8 cellular contexts compared by ENCODE assay signal in genomic region chr18:37778417-37779165, GRCh38.
A peak's percentile ranks its signal among the peaks of the same experiment; 100 is the strongest.
DNase-seq lines count a peak whose midpoint lies in the region; ATAC-seq and TF ChIP-seq lines count a peak whose summit lies in the region.

No MANE protein-coding gene starts in this region.

- H3K4me3 Mint-ChIP-seq in stimulated activated naive B cell treated with anti-CD40 and anti-IgM and Interleukin-4, amounts not matched to agents 10 μg/mL and 1 μg/mL and 100 μg/mL, for 72 hours: no peak overlapping the region

- POLR2A ChIA-PET in PC-9 (lab: Charles Lee; ENCODE audit: unreplicated experiment): no interaction called here

- H3K36me3 ChIP-seq in PC-9 (ENCODE audit: low read depth) (no peaks in the 10 kb centered on the region), left lung (no peaks in the 10 kb centered on the region)

- no TSS peak for BruUV-seq in PC-9 (replicated peaks; lab: Mats Ljungman, UMichigan)

- CTCF ChIA-PET in PC-9 (lab: Charles Lee): no interaction called here

- no peaks in the 10 kb centered on the region for H3K4me1 Mint-ChIP-seq in stimulated activated naive B cell treated with anti-CD40 and anti-IgM and Interleukin-4, amounts not matched to agents 10 μg/mL and 1 μg/mL and 100 μg/mL, for 72 hours

- ATAC-seq in GM19467 (IDR thresholded peaks at IDR 0.05; ENCODE audit: unreplicated experiment) (peak; percentile 71), left lung (peak; percentile 98)
- peak; percentile 61 to 73 for ATAC-seq in stimulated activated naive B cell treated with anti-CD40 and anti-IgM and Interleukin-4, amounts not matched to agents 10 μg/mL and 1 μg/mL and 100 μg/mL, for 72 hours (replicated peaks)

- H3K4me1 ChIP-seq in PC-9 (replicated peaks; ENCODE audit: insufficient read depth) (no peaks in the 10 kb centered on the region), left lung (no peaks in the 10 kb centered on the region)

- no peak overlapping the region for H3K27ac ChIP-seq in PC-9
- no peak overlapping the region for H3K27ac ChIP-seq in left lung

- no peaks in the 10 kb centered on the region for H3K79me2 ChIP-seq in PC-9 (ENCODE audit: low read depth)

- no peaks in the 10 kb centered on the region for H3K9me3 ChIP-seq in PC-9 (ENCODE audit: insufficient read depth, low read depth)
- H3K9me3 ChIP-seq in left lung: no peaks in the 10 kb centered on the region

- peaks cover 0 to 4% of the 10 kb centered on the region in 2 donors for H3K27me3 Mint-ChIP-seq in stimulated activated naive B cell treated with anti-CD40 and anti-IgM and Interleukin-4, amounts not matched to agents 10 μg/mL and 1 μg/mL and 100 μg/mL, for 72 hours

- TF ChIP-seq CTCF in PC-9 (conservative IDR thresholded peaks at IDR 0.05): peak; percentile 77
- TF ChIP-seq CTCF in left lung (IDR thresholded peaks at IDR 0.05): peak; percentile 70 to 73

- intact Hi-C loops in PC-9 (cut with micrococcal nuclease; ENCODE audit: unreplicated experiment) (no loop called here), left lung (cut with DNase I) (no loop called here)

- H3K4me2 ChIP-seq in PC-9: no peak overlapping the region

- H2AFZ ChIP-seq in PC-9: no peak overlapping the region

- DNase-seq in DMS153 (lab: John Stamatoyannopoulos, UW) (peak; percentile 17), HT-29 (ENCODE audit: low spot score) (peak; percentile 37), PC-9 (peak in 1 of 2 experiments; percentile 32), T47D (ENCODE audit: low read depth in 1 of 2, low spot score in 1 of 2) (peak; percentile 18 to 49), left lung (peak; percentile 41 to 84), NCI-H226 (no peak)
- peak; percentile 17 for DNase-seq in stimulated activated naive B cell treated with anti-CD40 and anti-IgM and Interleukin-4, amounts not matched to agents 10 μg/mL and 1 μg/mL and 100 μg/mL, for 72 hours

- no peaks in the 10 kb centered on the region for H3K9me2 ChIP-seq in PC-9 (ENCODE audit: insufficient read depth)

- in situ Hi-C loops in T47D (cut with HindIII; ENCODE audit: low pct_unique_long_range_greater_than_20kb, low sequenced_read_pairs): no loop called here

- no peaks in the 10 kb centered on the region for H3K9me3 Mint-ChIP-seq in stimulated activated naive B cell treated with anti-CD40 and anti-IgM and Interleukin-4, amounts not matched to agents 10 μg/mL and 1 μg/mL and 100 μg/mL, for 72 hours

- H3K36me3 Mint-ChIP-seq in stimulated activated naive B cell treated with anti-CD40 and anti-IgM and Interleukin-4, amounts not matched to agents 10 μg/mL and 1 μg/mL and 100 μg/mL, for 72 hours: no peaks in the 10 kb centered on the region

- H4K20me1 ChIP-seq in PC-9 (ENCODE audit: insufficient read depth): no peaks in the 10 kb centered on the region

- H3K27ac Mint-ChIP-seq in stimulated activated naive B cell treated with anti-CD40 and anti-IgM and Interleukin-4, amounts not matched to agents 10 μg/mL and 1 μg/mL and 100 μg/mL, for 72 hours: no peak overlapping the region

- no peak overlapping the region for H3K4me3 ChIP-seq in PC-9
- no peak overlapping the region for H3K4me3 ChIP-seq in left lung

- H3F3A ChIP-seq in PC-9 (ENCODE audit: insufficient read depth, low read depth): no peaks in the 10 kb centered on the region

- H3K27me3 ChIP-seq in PC-9 (ENCODE audit: insufficient read depth, low read depth) (no peaks in the 10 kb centered on the region), left lung (no peaks in the 10 kb centered on the region)
